16 cellular contexts compared by ENCODE assay signal in genomic region chr6:15496345-15497131, GRCh38.
"Had no signal": no experiment of that assay in that cellular context is flagged by ENCODE, and none has a peak within 500 bp of the region (broad histone marks: within the 10 kb centered on the region; RNA-seq: fewer than 3 reads in every experiment).

No MANE protein-coding gene starts in this region.

- H3K9ac ChIP-seq: neural progenitor cell, parathyroid adenoma had no signal

- H3K4me3 Mint-ChIP-seq: activated naive CD8-positive, alpha-beta T cell; mesothelial cell of epicardium; neural progenitor cell; T-helper 2 cell treated with Interferon-gamma antibody and Interleukin-4, amounts not matched to agents 5 μg/mL and 100 μg/mL, for 36 hours had no signal

- H3K27ac ChIP-seq: brain microvascular endothelial cell, neural progenitor cell, parathyroid adenoma, tibial nerve had no signal

- H2AFZ ChIP-seq: neural progenitor cell, parathyroid adenoma had no signal

- H3K4me2 ChIP-seq: neural progenitor cell had no signal

- H3K36me3 ChIP-seq: neural progenitor cell had no signal

- FAIRE-seq: colon, kidney, small intestine had no signal

- H3K27me3 ChIP-seq: brain microvascular endothelial cell, heart right ventricle, neural progenitor cell, tibial nerve had no signal

- ATAC-seq: activated CD4-positive, CD25-positive, alpha-beta regulatory T cell treated with anti-CD3 and anti-CD28 coated beads, Interleukin-2, amount 50 U/mL, for 24 hours had no signal

- H3K9me3 ChIP-seq: heart right ventricle, tibial nerve had no signal

- H3K27ac Mint-ChIP-seq: activated naive CD8-positive, alpha-beta T cell; mesothelial cell of epicardium; neural progenitor cell; T-helper 2 cell treated with Interferon-gamma antibody and Interleukin-4, amounts not matched to agents 5 μg/mL and 100 μg/mL, for 36 hours had no signal

- H3K9me3 Mint-ChIP-seq: mesothelial cell of epicardium; neural progenitor cell; T-helper 2 cell treated with Interferon-gamma antibody and Interleukin-4, amounts not matched to agents 5 μg/mL and 100 μg/mL, for 36 hours had no signal

- DNase-seq: activated gamma-delta T cell; activated T-cell treated with anti-CD3 and anti-CD28 coated beads, Interleukin-2, amount 50 U/mL, for 1 hour; brain microvascular endothelial cell; foreskin melanocyte; kidney; small intestine; SW 1271 had no signal

- H3K4me3 ChIP-seq: heart right ventricle, neural progenitor cell, tibial nerve had no signal

- H3K27me3 Mint-ChIP-seq: activated naive CD8-positive, alpha-beta T cell had no signal
